In genomic region chr6:20241102-20241501, GRCh38 we compare ENCODE assay signal across 26 cellular contexts.
"Had no signal": no experiment of that assay in that cellular context is flagged by ENCODE, and none has a peak within 500 bp of the region (broad histone marks: within the 10 kb centered on the region; RNA-seq: fewer than 3 reads in every experiment).

No MANE protein-coding gene starts in this region.

- ATAC-seq: stimulated activated effector memory CD8-positive, alpha-beta T cell treated with anti-CD3 and anti-CD28 coated beads, Interleukin-12 subunit alpha, Interleukin-12 subunit beta, amount 100 ng/mL, for 72 hours; stimulated activated memory B cell treated with anti-CD40 and anti-IgM and Interleukin-4, amounts not matched to agents 10 μg/mL and 1 μg/mL and 100 μg/mL, for 72 hours; stimulated activated naive B cell treated with anti-CD40 and anti-IgM and Interleukin-4, amounts not matched to agents 10 μg/mL and 1 μg/mL and 100 μg/mL, for 72 hours; stimulated activated naive CD8-positive, alpha-beta T cell treated with anti-CD3 and anti-CD28 coated beads, Interleukin-15, amount 100 ng/mL, for 72 hours; stimulated activated naive CD8-positive, alpha-beta T cell treated with anti-CD3 and anti-CD28 coated beads, Interleukin-15, Interleukin-2, amounts not matched to agents 100 U/mL and 50 U/mL, for 24 hours; upper lobe of right lung had no signal

- H3K9me3 ChIP-seq: stomach, suprapubic skin, testis, thoracic aorta, thyroid gland, tibial artery, tibial nerve, transverse colon, upper lobe of left lung, upper lobe of right lung, uterus, vagina had no signal

- H3K36me3 ChIP-seq: stomach, suprapubic skin, thoracic aorta, thyroid gland, tibial artery, tibial nerve, transverse colon, upper lobe of left lung, upper lobe of right lung, uterus, vagina had no signal

- H3K4me3 ChIP-seq: stomach, suprapubic skin, testis, thoracic aorta, thyroid gland, tibial artery, tibial nerve, transverse colon, upper lobe of left lung, upper lobe of right lung, uterus, vagina had no signal

- H3K27ac ChIP-seq: stomach, suprapubic skin, testis, thoracic aorta, thyroid gland, tibial artery, tibial nerve, transverse colon, upper lobe of left lung, upper lobe of right lung, uterus, vagina had no signal

- H3K27me3 ChIP-seq: stomach, suprapubic skin, testis, thyroid gland, tibial artery, tibial nerve, transverse colon, upper lobe of left lung, upper lobe of right lung, uterus, vagina had no signal

- FAIRE-seq: urothelium cell line had no signal

- H3K4me1 ChIP-seq: suprapubic skin, testis, thyroid gland, tibial artery, tibial nerve, upper lobe of left lung, upper lobe of right lung, uterus, vagina had no signal

- DNase-seq: stimulated activated CD4-positive, alpha-beta T cell treated with anti-CD3 and anti-CD28 coated beads, Interleukin-2, amount 100 ng/mL, for 48 hours; stimulated activated CD4-positive, alpha-beta T cell treated with anti-CD3 and anti-CD28 coated beads, Interleukin-4, amount 100 ng/mL, for 1 hour; stimulated activated CD4-positive, alpha-beta T cell treated with anti-CD3 and anti-CD28 coated beads, Interleukin-4, amount 100 ng/mL, for 24 hours; stimulated activated CD4-positive, alpha-beta T cell treated with anti-CD3 and anti-CD28 coated beads, Interleukin-4, amount 100 ng/mL, for 4 hours; stimulated activated CD8-positive, alpha-beta memory T cell treated with anti-CD3 and anti-CD28 coated beads, Interleukin-4, amount 100 ng/mL, for 48 hours; stimulated activated naive B cell treated with anti-CD40 and anti-IgM and Interleukin-4, amounts not matched to agents 10 μg/mL and 1 μg/mL and 100 μg/mL, for 72 hours; stimulated activated naive CD4-positive, alpha-beta T cell; stimulated activated naive CD4-positive, alpha-beta T cell treated with Interleukin-2 at 50 U/mL for 16 hours; stimulated activated naive CD8-positive, alpha-beta T cell treated with anti-CD3 and anti-CD28 coated beads, Interleukin-15, amount 100 ng/mL, for 72 hours; stimulated activated naive CD8-positive, alpha-beta T cell treated with anti-CD3 and anti-CD28 coated beads, Interleukin-15, Interleukin-2, amounts not matched to agents 100 U/mL and 50 U/mL, for 24 hours; stomach; substantia nigra; testis; thyroid gland; tibial artery; transverse colon; upper lobe of left lung; upper lobe of right lung; uterus had no signal
